8 cellular contexts compared by ENCODE assay signal in genomic region chr17:37609170-37610040, GRCh38. TPM values are rescaled to one million over a fixed set of nuclear protein-coding genes. Genes with fewer than 3 reads are reported as not detected.
DNase-seq lines count a peak whose midpoint lies in the region; ATAC-seq, FAIRE-seq and TF ChIP-seq lines count a peak whose summit lies in the region.

Gene SYNRG (minus strand): TSS chr17:37609418. CDS start chr17:37609355, 63 bp downstream.

- peak within 1 kb of the TSS; percentile 46 to 91 (median 81) for H3K27ac ChIP-seq in pancreas
- H3K27ac ChIP-seq in tibial artery: peak within 1 kb of the TSS; percentile 92 to 94

- TF ChIP-seq CTCF in GM12864 (IDR thresholded peaks at IDR 0.05; ENCODE audit: low read depth, low read length, missing control alignments): peak; percentile 33
- TF ChIP-seq CTCF in pancreas (IDR thresholded peaks at IDR 0.05): no peak
- TF ChIP-seq CTCF in tibial artery (IDR thresholded peaks at IDR 0.05): peak; percentile 31 to 37

- H3K27me3 ChIP-seq in pancreas: no peaks in the 10 kb centered on the region
- H3K27me3 ChIP-seq in tibial artery: no peaks in the 10 kb centered on the region

- DNase-seq in GM12864 (ENCODE audit: low read depth) (peak; percentile 82), NCI-H1105 (lab: John Stamatoyannopoulos, UW) (peak; percentile 91), SKM-1 treated with dmso at 0.1 percent for 144 hours (lab: John Stamatoyannopoulos, UW; ENCODE audit: unreplicated experiment) (peak; percentile 89), Right ventricle myocardium inferior (ENCODE audit: missing footprints) (peak; percentile 98), pancreas (peak; percentile 93 to 97 (median 94)), tibial artery (peak; percentile 94 to 98)
- peak; percentile 98 for DNase-seq in activated naive CD8-positive, alpha-beta T cell treated with anti-CD3 and anti-CD28 coated beads for 36 hours

- no peaks in the 10 kb centered on the region for H3K9me3 Mint-ChIP-seq in activated naive CD8-positive, alpha-beta T cell treated with anti-CD3 and anti-CD28 coated beads for 36 hours

- H3K4me1 ChIP-seq in pancreas (peaks cover 0 to 24% (median 0%) of the 10 kb centered on the region in 3 donors), tibial artery (peaks cover 0 to 39% (median 8%) of the 10 kb centered on the region in 4 donors)

- 1% methylated on average over 51 to 60 of the region's 60 CpGs for WGBS in pancreas, 2 donors

- H3K9me3 ChIP-seq in pancreas: no peaks in the 10 kb centered on the region
- no peaks in the 10 kb centered on the region for H3K9me3 ChIP-seq in tibial artery

- H3K4me3 ChIP-seq in GM12864 (ENCODE audit: low read depth, low read length): peak within 1 kb of the TSS; percentile 87
- peak within 1 kb of the TSS; percentile 62 to 99 (median 91) for H3K4me3 ChIP-seq in pancreas
- H3K4me3 ChIP-seq in tibial artery: peak within 1 kb of the TSS; percentile 84 to 98

- H3K36me3 ChIP-seq in pancreas: no peaks in the 10 kb centered on the region
- peaks cover 3 to 25% (median 14%) of the 10 kb centered on the region in 3 donors for H3K36me3 ChIP-seq in tibial artery

- FAIRE-seq in pancreas (lab: Jason Lieb, UNC): no peak

- H3K36me3 Mint-ChIP-seq in activated naive CD8-positive, alpha-beta T cell treated with anti-CD3 and anti-CD28 coated beads for 36 hours: peaks cover 20% of the 10 kb centered on the region

- no peaks in the 10 kb centered on the region for H3K27me3 Mint-ChIP-seq in activated naive CD8-positive, alpha-beta T cell treated with anti-CD3 and anti-CD28 coated beads for 36 hours

- ATAC-seq in HG02642 (IDR thresholded peaks at IDR 0.05; ENCODE audit: poor library complexity, unreplicated experiment): peak; percentile 95
- ATAC-seq in Right ventricle myocardium inferior: peak; percentile 99
- peak; percentile 97 to 99 (median 98) for ATAC-seq in pancreas

- peak within 1 kb of the TSS; percentile 91 for H3K27ac Mint-ChIP-seq in activated naive CD8-positive, alpha-beta T cell treated with anti-CD3 and anti-CD28 coated beads for 36 hours

- H3K4me3 Mint-ChIP-seq in activated naive CD8-positive, alpha-beta T cell treated with anti-CD3 and anti-CD28 coated beads for 36 hours: peak within 1 kb of the TSS; percentile 78

- intact Hi-C loops in Right ventricle myocardium inferior (cut with DNase I) (no loop called here), pancreas (cut with DNase I) (no loop called here), tibial artery (cut with DNase I; ENCODE audit: low total_unique reads) (no loop called here)

- peaks cover 31% of the 10 kb centered on the region for H3K4me1 Mint-ChIP-seq in activated naive CD8-positive, alpha-beta T cell treated with anti-CD3 and anti-CD28 coated beads for 36 hours

RNA-seq across cellular contexts. Expression of gene SYNRG, which starts in this region (rescaled TPM):
- 10 to 100 TPM; 40.4 to 40.5 TPM for total RNA-seq in activated naive CD8-positive, alpha-beta T cell treated with anti-CD3 and anti-CD28 coated beads for 36 hours
- total RNA-seq in Right ventricle myocardium inferior (32.2 TPM), pancreas (10 to 100 TPM; 14.1 to 26.0 (median 18.4) TPM)
- polyA plus RNA-seq in pancreas: 1 to 10 TPM; 7.4 to 9.7 TPM

Comparison
In these comparisons a context has a peak if more than half of its experiments do, and no peak if none do; other contexts are left out.
1. Peak in every context shown above with its lines: DNase-seq, ATAC-seq, H3K4me3 ChIP-seq and H3K27ac ChIP-seq.
2. CTCF ChIP-seq: peak in GM12864 (single experiment) and tibial artery (2 of 2); none in pancreas (0 of 4).